18 cellular contexts compared by ENCODE assay signal in the genomic region with DNA sequence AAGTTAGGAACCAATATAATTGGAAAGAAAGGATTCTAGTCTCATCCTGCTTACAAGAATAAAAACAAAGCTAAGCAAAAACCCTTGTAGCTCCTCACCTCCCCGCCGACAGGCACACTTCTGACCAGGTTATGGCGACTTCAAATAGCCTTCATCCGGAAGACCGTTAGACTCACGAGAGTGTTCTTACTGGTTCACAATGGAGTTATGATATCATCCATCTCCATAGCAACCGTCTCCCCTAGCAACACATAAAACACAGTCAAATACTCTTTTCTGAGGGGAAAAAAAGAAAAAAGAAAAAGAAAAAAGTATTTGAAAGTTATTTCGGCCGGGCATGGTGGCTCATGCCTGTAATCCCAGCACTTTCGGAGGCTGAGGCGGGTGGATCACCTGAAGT. TPM values are rescaled to one million over a fixed set of nuclear protein-coding genes. Genes with fewer than 3 reads are reported as not detected.
DNase-seq lines count a peak whose midpoint lies in the region; ATAC-seq and TF ChIP-seq lines count a peak whose summit lies in the region.
"Had no signal": no experiment of that assay in that cellular context is flagged by ENCODE, and none has a peak within 500 bp of the region (broad histone marks: within the 10 kb centered on the region; RNA-seq: fewer than 3 reads in every experiment).

A gene with protein sequence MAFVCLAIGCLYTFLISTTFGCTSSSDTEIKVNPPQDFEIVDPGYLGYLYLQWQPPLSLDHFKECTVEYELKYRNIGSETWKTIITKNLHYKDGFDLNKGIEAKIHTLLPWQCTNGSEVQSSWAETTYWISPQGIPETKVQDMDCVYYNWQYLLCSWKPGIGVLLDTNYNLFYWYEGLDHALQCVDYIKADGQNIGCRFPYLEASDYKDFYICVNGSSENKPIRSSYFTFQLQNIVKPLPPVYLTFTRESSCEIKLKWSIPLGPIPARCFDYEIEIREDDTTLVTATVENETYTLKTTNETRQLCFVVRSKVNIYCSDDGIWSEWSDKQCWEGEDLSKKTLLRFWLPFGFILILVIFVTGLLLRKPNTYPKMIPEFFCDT (minus strand): TSS at position 162 of the 400 bp plus-strand sequence. CDS start 347 bp downstream, outside the sequence.

- no peak for TF ChIP-seq CTCF in thoracic aorta (IDR thresholded peaks at IDR 0.05)

- H3K4me3 ChIP-seq in adipocyte (ENCODE audit: low read length) (no peak within 1 kb of the TSS), thoracic aorta (peak within 1 kb of the TSS; percentile 50)
- H3K4me3 ChIP-seq: SK-N-MC had no signal

- H3K9ac ChIP-seq in adipocyte (ENCODE audit: low read length): peak within 1 kb of the TSS; percentile 62

- DNase-seq in NCI-H82 (lab: John Stamatoyannopoulos, UW) (peak; percentile 2), NCI-H82 treated with DMSO at 0.1 percent for 48 hours (lab: John Stamatoyannopoulos, UW; ENCODE audit: unreplicated experiment) (no peak), adipocyte (ENCODE audit: low read depth) (no peak), fibroblast of gingiva (ENCODE audit: low read depth) (peak; percentile 1), thoracic aorta (ENCODE audit: low spot score) (no peak)
- DNase-seq: ACHN; activated CD4-positive, alpha-beta T cell treated with anti-CD3 and anti-CD28 coated beads, Interleukin-2, amount 10 ng/mL, durations not matched to agents 24 days and 14 days; activated naive CD8-positive, alpha-beta T cell treated with anti-CD3 and anti-CD28 coated beads for 36 hours; CD4-positive, alpha-beta memory T cell; H9; Kasumi-1; naive thymus-derived CD4-positive, alpha-beta T cell; NCI-H345; stimulated activated CD4-positive, alpha-beta T cell treated with anti-CD3 and anti-CD28 coated beads, Interleukin-12 subunit alpha, Interleukin-12 subunit beta, amount 100 ng/mL, for 4 hours had no signal

- H3K27ac ChIP-seq in thoracic aorta: no peak within 1 kb of the TSS
- H3K27ac ChIP-seq: SK-N-MC had no signal

- no peaks in the 10 kb centered on the region for H3K27me3 ChIP-seq in adipocyte (replicated peaks; ENCODE audit: control insufficient read depth, insufficient read depth, low read length)
- no peaks in the 10 kb centered on the region for H3K27me3 ChIP-seq in thoracic aorta (replicated peaks; ENCODE audit: insufficient read depth)

- H3K36me3 ChIP-seq in adipocyte (ENCODE audit: control insufficient read depth, insufficient read depth, low read length, severe bottlenecking) (no peaks in the 10 kb centered on the region), thoracic aorta (no peaks in the 10 kb centered on the region)

- ATAC-seq in thoracic aorta (ENCODE audit: insufficient number of reproducible peaks, low FRiP score, low read depth) (no peak), HG02840 (IDR thresholded peaks at IDR 0.05; ENCODE audit: low FRiP score, unreplicated experiment) (no peak), GM18519 (IDR thresholded peaks at IDR 0.05; ENCODE audit: low FRiP score, unreplicated experiment) (no peak), GM21447 (IDR thresholded peaks at IDR 0.05; ENCODE audit: unreplicated experiment) (no peak)
- ATAC-seq: naive thymus-derived CD4-positive, alpha-beta T cell had no signal

- peaks cover 22% of the 10 kb centered on the region for H3K4me1 ChIP-seq in adipocyte (ENCODE audit: control insufficient read depth, insufficient read depth, low read length)
- H3K4me1 ChIP-seq in thoracic aorta (ENCODE audit: control insufficient read depth in 1 of 2, low read depth in 2 of 2): no peaks in the 10 kb centered on the region

- H3K9me3 ChIP-seq in adipocyte (ENCODE audit: control insufficient read depth, low read length): no peaks in the 10 kb centered on the region
- H3K9me3 ChIP-seq in thoracic aorta: no peaks in the 10 kb centered on the region

RNA-seq across cellular contexts. Expression of the gene that starts here (rescaled TPM):
- 10 to 100 TPM; 19.2 to 42.2 TPM for total RNA-seq in thoracic aorta
- total RNA-seq: activated CD4-positive, alpha-beta T cell treated with anti-CD3 and anti-CD28 coated beads, Interleukin-2, amount 10 ng/mL, durations not matched to agents 24 days and 14 days; activated naive CD8-positive, alpha-beta T cell treated with anti-CD3 and anti-CD28 coated beads for 36 hours; CD4-positive, alpha-beta memory T cell; H9; naive thymus-derived CD4-positive, alpha-beta T cell had no signal

Comparison
In these comparisons a context has a peak if more than half of its experiments do, and no peak if none do; other contexts are left out.
1. DNase-seq: peak in NCI-H82 (single experiment) and fibroblast of gingiva (single experiment); none in NCI-H82 treated with DMSO at 0.1 percent for 48 hours (single experiment), adipocyte (single experiment) and thoracic aorta (single experiment).